In the genomic region with DNA sequence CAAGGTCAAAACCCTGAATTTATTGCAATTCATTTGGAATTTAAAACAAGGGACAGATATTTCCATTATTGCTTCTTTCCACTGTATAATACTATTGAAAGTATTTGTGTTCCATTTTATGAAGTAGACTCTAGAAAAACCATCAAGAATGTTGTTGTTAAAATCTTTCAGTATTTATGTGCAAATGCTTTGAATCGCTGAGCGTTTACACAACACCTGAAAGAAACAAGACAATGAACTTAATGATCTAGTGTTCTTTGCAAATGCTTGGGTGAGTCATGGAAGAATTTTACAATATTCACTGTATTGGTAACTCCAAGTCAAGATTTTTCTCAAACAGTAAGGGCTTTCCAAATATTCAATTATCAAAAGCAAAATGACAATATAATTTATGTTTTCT, we compare ENCODE assay signal across 27 cellular contexts.
"Had no signal": no experiment of that assay in that cellular context is flagged by ENCODE, and none has a peak within 500 bp of the region (broad histone marks: within the 10 kb centered on the region; RNA-seq: fewer than 3 reads in every experiment).

No MANE protein-coding gene starts in this region.

- ATAC-seq: activated CD4-positive, alpha-beta T cell treated with anti-CD3 and anti-CD28 coated beads for 36 hours; activated CD8-positive, alpha-beta memory T cell treated with anti-CD3 and anti-CD28 coated beads, Interleukin-2, amount 10 ng/mL, durations not matched to agents 7 days and 5 days; activated CD8-positive, alpha-beta T cell treated with anti-CD3 and anti-CD28 coated beads, Interleukin-2, amount 10 ng/mL, durations not matched to agents 7 days and 5 days; activated naive CD8-positive, alpha-beta T cell treated with anti-CD3 and anti-CD28 coated beads, Interleukin-2, amount 50 U/mL, for 24 hours; body of pancreas; T-helper 17 cell had no signal

- H3K27ac ChIP-seq: adrenal gland, body of pancreas, cardiac muscle cell, colonic mucosa, epithelial cell of prostate, esophagus squamous epithelium had no signal

- H3K4me3 ChIP-seq: adrenal gland, body of pancreas, cardiac muscle cell, colonic mucosa, esophagus squamous epithelium had no signal

- H3K4me1 ChIP-seq: adrenal gland, body of pancreas, colonic mucosa had no signal

- DNase-seq: activated CD4-positive, alpha-beta memory T cell treated with anti-CD3 and anti-CD28 coated beads for 36 hours; activated CD4-positive, alpha-beta T cell treated with anti-CD3 and anti-CD28 coated beads for 36 hours; activated CD4-positive, alpha-beta T cell treated with anti-CD3 and anti-CD28 coated beads, Interleukin-2, amount 10 ng/mL, durations not matched to agents 24 days and 14 days; activated CD4-positive, CD25-positive, alpha-beta regulatory T cell; activated CD4-positive, CD25-positive, alpha-beta regulatory T cell treated with anti-CD3 and anti-CD28 coated beads, Interleukin-2, amount 50 U/mL, for 72 hours; activated CD8-positive, alpha-beta memory T cell treated with anti-CD3 and anti-CD28 coated beads, Interleukin-2, amount 10 ng/mL, durations not matched to agents 7 days and 5 days; activated CD8-positive, alpha-beta memory T cell treated with anti-CD3 and anti-CD28 coated beads, Interleukin-2, amount 50 U/mL, for 4 hours; activated CD8-positive, alpha-beta T cell treated with anti-CD3 and anti-CD28 coated beads, Interleukin-2, amount 10 ng/mL, durations not matched to agents 7 days and 5 days; activated effector memory CD4-positive, alpha-beta T cell treated with anti-CD3 and anti-CD28 coated beads, Interleukin-2, amount 50 U/mL, for 16 hours; activated naive CD4-positive, alpha-beta T cell treated with anti-CD3 and anti-CD28 coated beads for 36 hours; activated naive CD8-positive, alpha-beta T cell treated with anti-CD3 and anti-CD28 coated beads for 36 hours; activated naive CD8-positive, alpha-beta T cell treated with anti-CD3 and anti-CD28 coated beads, Interleukin-2, amount 50 U/mL, for 24 hours; activated T-cell treated with anti-CD3 and anti-CD28 coated beads, Interleukin-2, amount 50 U/mL, for 1 hour; amygdala; aorta; body of pancreas; central memory CD4-positive, alpha-beta T cell; cerebellar nuclear complex; colonic mucosa; effector CD8-positive, alpha-beta T cell; esophagus squamous epithelium; foreskin melanocyte; T-helper 17 cell; T1000 had no signal

- H3K36me3 ChIP-seq: adrenal gland, cardiac muscle cell, colonic mucosa, esophagus squamous epithelium had no signal

- H3K9me3 ChIP-seq: adrenal gland, body of pancreas, colonic mucosa, esophagus squamous epithelium had no signal

- H3K27me3 ChIP-seq: adrenal gland, body of pancreas, cardiac muscle cell, colonic mucosa, esophagus squamous epithelium had no signal
